Comparison of ENCODE assay signal across 26 cellular contexts in genomic region chr7:120680986-120681385, GRCh38.
"Had no signal": no experiment of that assay in that cellular context is flagged by ENCODE, and none has a peak within 500 bp of the region (broad histone marks: within the 10 kb centered on the region; RNA-seq: fewer than 3 reads in every experiment).

No MANE protein-coding gene starts in this region.

- H3K4me1 Mint-ChIP-seq: naive thymus-derived CD8-positive, alpha-beta T cell; stimulated activated naive B cell treated with anti-CD40 and anti-IgM and Interleukin-4, amounts not matched to agents 10 μg/mL and 1 μg/mL and 100 μg/mL, for 72 hours had no signal

- H3K4me1 ChIP-seq: left lung, lower lobe of right lung, stomach, testis, thyroid gland, transverse colon, upper lobe of left lung, vagina had no signal

- H3K27ac Mint-ChIP-seq: naive thymus-derived CD8-positive, alpha-beta T cell; progenitor cell of endocrine pancreas; stimulated activated naive B cell treated with anti-CD40 and anti-IgM and Interleukin-4, amounts not matched to agents 10 μg/mL and 1 μg/mL and 100 μg/mL, for 72 hours had no signal

- DNase-seq: hippocampal formation; kidney glomerular epithelial cell; left cardiac atrium; left lung; lower lobe of right lung; mammary epithelial cell; mesenchymal stem cell; naive thymus-derived CD8-positive, alpha-beta T cell; ovary; right cardiac atrium; stimulated activated CD4-positive, alpha-beta T cell treated with anti-CD3 and anti-CD28 coated beads, Interleukin-12 subunit alpha, Interleukin-12 subunit beta, amount 100 ng/mL, for 4 hours; stimulated activated CD4-positive, alpha-beta T cell treated with anti-CD3 and anti-CD28 coated beads, Interleukin-15, amount 100 ng/mL, for 24 hours; stimulated activated CD4-positive, alpha-beta T cell treated with anti-CD3 and anti-CD28 coated beads, Interleukin-2, amount 100 ng/mL, for 24 hours; stimulated activated CD4-positive, alpha-beta T cell treated with anti-CD3 and anti-CD28 coated beads, Interleukin-4, amount 100 ng/mL, for 1 hour; stimulated activated naive B cell treated with anti-CD40 and anti-IgM and Interleukin-4, amounts not matched to agents 10 μg/mL and 1 μg/mL and 100 μg/mL, for 72 hours; stimulated activated naive CD8-positive, alpha-beta T cell treated with anti-CD3 and anti-CD28 coated beads, Interleukin-15, Interleukin-2, amounts not matched to agents 100 U/mL and 50 U/mL, for 24 hours; stomach; testis; thyroid gland; transverse colon; upper lobe of left lung had no signal

- H3K27ac ChIP-seq: left lung, lower lobe of right lung, ovary, skin epidermis, stomach, testis, thyroid gland, transverse colon, upper lobe of left lung, vagina had no signal

- H3K36me3 Mint-ChIP-seq: naive thymus-derived CD8-positive, alpha-beta T cell; stimulated activated naive B cell treated with anti-CD40 and anti-IgM and Interleukin-4, amounts not matched to agents 10 μg/mL and 1 μg/mL and 100 μg/mL, for 72 hours had no signal

- H3K4me3 Mint-ChIP-seq: naive thymus-derived CD8-positive, alpha-beta T cell; nephron; stimulated activated naive B cell treated with anti-CD40 and anti-IgM and Interleukin-4, amounts not matched to agents 10 μg/mL and 1 μg/mL and 100 μg/mL, for 72 hours had no signal

- H3K4me3 ChIP-seq: left lung, lower lobe of right lung, ovary, skin epidermis, stomach, testis, thyroid gland, transverse colon, upper lobe of left lung, vagina had no signal

- H3K36me3 ChIP-seq: left lung, lower lobe of right lung, ovary, stomach, thyroid gland, transverse colon, upper lobe of left lung, vagina had no signal

- H3K9me3 Mint-ChIP-seq: naive thymus-derived CD8-positive, alpha-beta T cell; nephron; stimulated activated naive B cell treated with anti-CD40 and anti-IgM and Interleukin-4, amounts not matched to agents 10 μg/mL and 1 μg/mL and 100 μg/mL, for 72 hours had no signal

- H3K27me3 ChIP-seq: ovary, stomach, testis, thyroid gland, transverse colon, upper lobe of left lung, vagina had no signal

- H3K9me3 ChIP-seq: left lung, lower lobe of right lung, ovary, stomach, testis, thyroid gland, transverse colon, upper lobe of left lung, vagina had no signal

- H3K27me3 Mint-ChIP-seq: progenitor cell of endocrine pancreas; stimulated activated naive B cell treated with anti-CD40 and anti-IgM and Interleukin-4, amounts not matched to agents 10 μg/mL and 1 μg/mL and 100 μg/mL, for 72 hours had no signal

- ATAC-seq: left cardiac atrium; left lung; lower lobe of right lung; naive thymus-derived CD8-positive, alpha-beta T cell; right cardiac atrium; sciatic nerve; stimulated activated naive B cell treated with anti-CD40 and anti-IgM and Interleukin-4, amounts not matched to agents 10 μg/mL and 1 μg/mL and 100 μg/mL, for 72 hours; stimulated activated naive CD8-positive, alpha-beta T cell treated with anti-CD3 and anti-CD28 coated beads, Interleukin-15, Interleukin-2, amounts not matched to agents 100 U/mL and 50 U/mL, for 24 hours had no signal
